In the genomic region with DNA sequence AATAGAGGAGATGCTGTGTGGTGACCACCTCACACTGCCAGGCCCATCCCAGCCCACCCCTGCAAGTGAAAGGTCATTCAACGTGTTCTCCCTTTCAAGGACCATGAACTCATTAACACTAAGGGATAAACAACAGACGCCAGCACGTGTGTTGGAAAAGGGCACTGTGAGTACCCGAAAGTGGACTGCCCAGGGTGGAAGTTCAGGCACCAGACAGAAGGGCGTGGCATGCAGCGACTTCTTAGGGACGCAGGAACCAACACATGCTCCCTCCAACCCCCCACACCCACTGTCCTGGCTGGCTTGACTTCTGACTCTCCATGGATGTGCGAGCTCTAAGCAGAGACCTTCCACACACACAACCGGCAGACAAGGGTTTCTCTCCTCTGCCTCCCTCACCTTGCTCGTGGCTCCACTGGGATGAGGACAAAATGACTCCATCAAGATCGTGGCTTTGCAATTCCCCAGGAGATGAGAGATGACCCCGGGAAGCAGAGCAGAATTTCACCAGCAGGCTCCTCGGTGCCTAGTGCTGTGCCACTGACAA, we compare ENCODE assay signal across 1 cellular context.
TF ChIP-seq lines count a peak whose summit lies in the region.

No MANE protein-coding gene starts in this region.

TF ChIP-seq in GM12878, 131 proteins besides CTCF, POLR2A, EP300 and RAD21:
- TF ChIP-seq LARP7 (IDR thresholded peaks at IDR 0.05): no peak
- TF ChIP-seq EGR1 (IDR thresholded peaks at IDR 0.05; ENCODE audit: borderline replicate concordance in 1 of 2, low read depth in 2 of 2, low read length in 2 of 2): no peak
- no peak for TF ChIP-seq SRF (IDR thresholded peaks at IDR 0.05; ENCODE audit: low read depth in 2 of 2, low read length in 2 of 2)
- TF ChIP-seq CBX5 (IDR thresholded peaks at IDR 0.05; ENCODE audit: low read depth): no peak
- no peak for TF ChIP-seq BMI1 (IDR thresholded peaks at IDR 0.05; ENCODE audit: borderline replicate concordance)
- TF ChIP-seq, protein P1, sequence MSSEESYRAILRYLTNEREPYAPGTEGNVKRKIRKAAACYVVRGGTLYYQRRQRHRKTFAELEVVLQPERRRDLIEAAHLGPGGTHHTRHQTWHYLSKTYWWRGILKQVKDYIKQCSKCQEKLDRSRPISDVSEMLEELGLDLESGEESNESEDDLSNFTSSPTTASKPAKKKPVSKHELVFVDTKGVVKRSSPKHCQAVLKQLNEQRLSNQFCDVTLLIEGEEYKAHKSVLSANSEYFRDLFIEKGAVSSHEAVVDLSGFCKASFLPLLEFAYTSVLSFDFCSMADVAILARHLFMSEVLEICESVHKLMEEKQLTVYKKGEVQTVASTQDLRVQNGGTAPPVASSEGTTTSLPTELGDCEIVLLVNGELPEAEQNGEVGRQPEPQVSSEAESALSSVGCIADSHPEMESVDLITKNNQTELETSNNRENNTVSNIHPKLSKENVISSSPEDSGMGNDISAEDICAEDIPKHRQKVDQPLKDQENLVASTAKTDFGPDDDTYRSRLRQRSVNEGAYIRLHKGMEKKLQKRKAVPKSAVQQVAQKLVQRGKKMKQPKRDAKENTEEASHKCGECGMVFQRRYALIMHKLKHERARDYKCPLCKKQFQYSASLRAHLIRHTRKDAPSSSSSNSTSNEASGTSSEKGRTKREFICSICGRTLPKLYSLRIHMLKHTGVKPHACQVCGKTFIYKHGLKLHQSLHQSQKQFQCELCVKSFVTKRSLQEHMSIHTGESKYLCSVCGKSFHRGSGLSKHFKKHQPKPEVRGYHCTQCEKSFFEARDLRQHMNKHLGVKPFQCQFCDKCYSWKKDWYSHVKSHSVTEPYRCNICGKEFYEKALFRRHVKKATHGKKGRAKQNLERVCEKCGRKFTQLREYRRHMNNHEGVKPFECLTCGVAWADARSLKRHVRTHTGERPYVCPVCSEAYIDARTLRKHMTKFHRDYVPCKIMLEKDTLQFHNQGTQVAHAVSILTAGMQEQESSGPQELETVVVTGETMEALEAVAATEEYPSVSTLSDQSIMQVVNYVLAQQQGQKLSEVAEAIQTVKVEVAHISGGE (CRISPR knock-in tag; IDR thresholded peaks at IDR 0.05): no peak
- TF ChIP-seq SIX5 (IDR thresholded peaks at IDR 0.05; ENCODE audit: low read depth, low read length, severe bottlenecking): no peak
- no peak for TF ChIP-seq HDAC6 (IDR thresholded peaks at IDR 0.05; ENCODE audit: unreplicated experiment)
- TF ChIP-seq, protein P2, sequence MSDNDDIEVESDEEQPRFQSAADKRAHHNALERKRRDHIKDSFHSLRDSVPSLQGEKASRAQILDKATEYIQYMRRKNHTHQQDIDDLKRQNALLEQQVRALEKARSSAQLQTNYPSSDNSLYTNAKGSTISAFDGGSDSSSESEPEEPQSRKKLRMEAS (IDR thresholded peaks at IDR 0.05; ENCODE audit: low read depth, low read length): no peak
- TF ChIP-seq CEBPB (IDR thresholded peaks at IDR 0.05; ENCODE audit: borderline replicate concordance in 1 of 2, low read depth in 2 of 2, low read length in 2 of 2): no peak
- no peak for TF ChIP-seq MXI1 (IDR thresholded peaks at IDR 0.05; ENCODE audit: low read depth, low read length)
- TF ChIP-seq ZNF217 (IDR thresholded peaks at IDR 0.05): no peak
TF ChIP-seq in GM12878: peak in this region for 0.
